Comparison of ENCODE assay signal across 8 cellular contexts in the genomic region with DNA sequence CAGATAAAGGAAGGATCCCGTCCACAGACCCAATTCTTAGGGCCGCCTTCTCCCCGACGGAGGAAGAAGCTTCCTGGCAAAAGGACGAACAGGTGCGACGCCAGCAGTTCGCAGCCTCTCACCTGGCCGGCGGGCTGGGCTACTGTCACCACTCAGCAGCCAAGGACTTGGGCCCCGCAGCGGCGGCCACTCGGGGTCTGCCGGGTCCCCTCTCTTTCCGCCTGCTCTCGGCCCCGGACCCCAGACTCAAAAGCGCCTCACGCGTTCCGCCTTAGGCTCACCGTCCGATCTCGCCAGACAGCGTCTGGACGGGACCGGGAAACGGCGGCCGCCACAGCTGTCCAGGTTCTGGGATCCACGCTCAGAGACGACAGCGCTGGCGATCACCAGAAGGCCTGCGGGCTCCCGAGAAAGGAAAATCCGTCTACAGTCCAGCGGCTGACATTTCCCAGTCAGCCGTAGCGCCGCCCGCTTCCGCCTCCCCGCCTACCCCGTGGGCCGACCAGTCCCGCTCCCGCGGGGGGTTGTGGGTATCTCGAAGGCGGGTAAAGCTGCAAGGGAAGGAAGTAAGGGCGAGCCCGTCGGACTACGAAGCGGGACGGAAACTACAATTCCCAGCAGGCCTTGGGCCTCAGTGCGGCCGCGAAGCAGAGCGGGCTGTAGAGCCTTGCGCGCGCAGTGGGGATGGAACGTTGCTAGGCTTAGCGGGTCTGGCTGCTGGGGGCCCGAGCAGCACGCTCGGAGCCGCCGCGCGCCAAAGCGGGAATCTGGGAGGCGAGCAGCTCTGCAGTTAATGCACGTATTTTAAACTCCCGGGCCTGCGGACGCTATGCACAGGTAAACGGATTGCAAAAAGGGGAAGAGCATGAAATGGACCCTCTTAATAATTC. TPM values are rescaled to one million over a fixed set of nuclear protein-coding genes. Genes with fewer than 3 reads are reported as not detected.
A peak's percentile ranks its signal among the peaks of the same experiment; 100 is the strongest.
DNase-seq lines count a peak whose midpoint lies in the region; ATAC-seq lines count a peak whose summit lies in the region.

A gene (minus strand): TSS at position 454 of the 890 bp plus-strand sequence. CDS start 8,538 bp downstream, outside the sequence.
A gene (plus strand): TSS at position 678 of the 890 bp plus-strand sequence. CDS start 152 bp downstream, at position 830.

- CTCF ChIA-PET in CD8-positive, alpha-beta memory T cell (lab: Charles Lee), result interaction anchor here (1.1 to 4.0 kb wide), 3 partner anchors 8 to 90 kb away, joined by 3 to 16 read pairs (median 8); a partner anchor contains a TSS

- no peaks in the 10 kb centered on the region for H3K27me3 ChIP-seq in CD8-positive, alpha-beta memory T cell (ENCODE audit: insufficient read depth, low read length, poor library complexity, severe bottlenecking)

- peaks cover 18% of the 10 kb centered on the region for H3K4me1 ChIP-seq in CD8-positive, alpha-beta memory T cell (ENCODE audit: insufficient read depth, low read length)

- peak within 1 kb of the TSS; percentile 94 to 99 (median 96) for H3K4me3 Mint-ChIP-seq in CD8-positive, alpha-beta memory T cell

- no peaks in the 10 kb centered on the region for H3K9me3 Mint-ChIP-seq in CD8-positive, alpha-beta memory T cell

- no peaks in the 10 kb centered on the region for H3K27me3 Mint-ChIP-seq in CD8-positive, alpha-beta memory T cell

- H3K27ac ChIP-seq in CD8-positive, alpha-beta memory T cell (ENCODE audit: low read depth, low read length), result peak within 1 kb of the TSS; percentile 76

- peak within 1 kb of the TSS; percentile 80 for H3K4me3 ChIP-seq in CD8-positive, alpha-beta memory T cell (ENCODE audit: low read length)

- peak; percentile 96 to 98 (median 97) for DNase-seq in CD8-positive, alpha-beta memory T cell
- DNase-seq in HS-5 (ENCODE audit: low read depth), result peak; percentile 97
- peak; percentile 98 for DNase-seq in NK-92 treated with Interleukin-12 subunit alpha and Interleukin-12 subunit beta, amount 100 ng/mL, for 24 hours (lab: John Stamatoyannopoulos, UW)
- peak; percentile 96 for DNase-seq in activated CD8-positive, alpha-beta memory T cell treated with anti-CD3 and anti-CD28 coated beads for 24 hours
- DNase-seq in effector CD8-positive, alpha-beta T cell (lab: John Stamatoyannopoulos, UW), result peak; percentile 96
- DNase-seq in lung microvascular endothelial cell (ENCODE audit: low read depth in 2 of 2), result peak; percentile 99
- peak; percentile 87 to 97 (median 95) for DNase-seq in stimulated activated CD4-positive, alpha-beta T cell treated with anti-CD3 and anti-CD28 coated beads, TNF-alpha, amount 100 ng/mL, for 48 hours (ENCODE audit: low read depth in 3 of 3)

- H3K9me3 ChIP-seq in CD8-positive, alpha-beta memory T cell (ENCODE audit: low read length), result no peaks in the 10 kb centered on the region

- POLR2A ChIA-PET in CD8-positive, alpha-beta memory T cell (lab: Charles Lee), result interaction anchor here (0.9 to 3.9 kb wide), 5 partner anchors 11 to 1222 kb away, joined by 3 to 35 read pairs (median 6); a partner anchor contains a TSS

- peak within 1 kb of the TSS; percentile 73 to 96 (median 94) for H3K27ac Mint-ChIP-seq in CD8-positive, alpha-beta memory T cell

- peaks cover 56 to 87% (median 83%) of the 10 kb centered on the region in 3 donors for H3K4me1 Mint-ChIP-seq in CD8-positive, alpha-beta memory T cell

- peak; percentile 100 for ATAC-seq in GM19468 (IDR thresholded peaks at IDR 0.05; ENCODE audit: extremely low read depth, unreplicated experiment)

- H3K36me3 ChIP-seq in CD8-positive, alpha-beta memory T cell (ENCODE audit: insufficient read depth, low read length), result peaks cover 5% of the 10 kb centered on the region

- peaks cover 4 to 48% (median 11%) of the 10 kb centered on the region in 3 donors for H3K36me3 Mint-ChIP-seq in CD8-positive, alpha-beta memory T cell

RNA-seq across cellular contexts. Expression of the first gene that starts in this region (rescaled TPM):
- total RNA-seq in CD8-positive, alpha-beta memory T cell, result 10 to 100 TPM in 1 of 2 experiments, 1 to 10 TPM in 1; 9.3 to 11.4 TPM
- polyA plus RNA-seq in CD8-positive, alpha-beta memory T cell, result 5.8 TPM
- 4.1 and 7.9 TPM in 2 replicates for total RNA-seq in lung microvascular endothelial cell

RNA-seq across cellular contexts. Expression of the second gene that starts in this region (rescaled TPM):
- total RNA-seq in CD8-positive, alpha-beta memory T cell, result 10 to 100 TPM; 52.8 to 56.4 TPM
- polyA plus RNA-seq in CD8-positive, alpha-beta memory T cell, result 15.6 TPM
- 9.7 and 14.2 TPM in 2 replicates for total RNA-seq in lung microvascular endothelial cell

Comparison
In these comparisons a context has a peak if more than half of its experiments do, and no peak if none do; other contexts are left out.
1. Peak in every context shown above with its lines: DNase-seq, ATAC-seq, H3K4me3 ChIP-seq and H3K27ac ChIP-seq.